In the genomic region with DNA sequence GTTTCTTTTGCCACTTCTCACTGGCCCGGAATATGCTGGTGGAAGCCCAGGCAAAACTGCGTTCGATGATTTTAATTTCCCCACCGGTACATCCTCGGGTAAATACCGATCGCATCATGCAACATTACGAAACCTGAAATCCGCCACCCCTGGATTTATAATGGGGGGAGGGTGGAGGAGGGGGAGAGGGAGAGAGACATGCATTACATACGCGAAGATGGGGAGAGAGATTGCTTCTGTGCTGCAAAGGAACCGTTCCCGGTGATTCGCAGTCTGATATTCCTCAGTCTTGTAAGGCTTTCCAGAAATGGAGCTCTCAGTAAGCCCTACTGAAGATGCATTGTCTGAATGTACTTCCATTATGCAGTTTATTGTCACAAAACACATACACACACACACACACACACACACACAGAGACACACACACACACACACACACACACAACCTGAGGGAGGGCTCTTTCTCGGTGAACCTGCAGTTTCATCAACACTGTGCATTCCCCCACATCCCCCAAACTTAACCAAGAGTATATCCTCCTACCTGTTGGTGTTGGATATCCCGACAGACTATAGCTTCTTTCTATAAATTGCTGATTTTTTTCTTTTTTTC, we compare ENCODE assay signal across 1 cellular context.
A peak's percentile ranks its signal among the peaks of the same experiment; 100 is the strongest.
TF ChIP-seq lines count a peak whose summit lies in the region.

No MANE protein-coding gene starts in this region.

TF ChIP-seq in K562, 482 proteins besides CTCF, POLR2A, EP300 and RAD21 (continued from another document and continues in another):
- TF ChIP-seq ZBTB26 (CRISPR knock-in tag; IDR thresholded peaks at IDR 0.05) = peak; percentile 88; the same call in 1 of the 2 replicates
- TF ChIP-seq ZNF384 (IDR thresholded peaks at IDR 0.05; ENCODE audit: low read depth, low read length) = peak; percentile 94
- 0 out of 2 replicates have a peak, but pooled peaks have one; percentile 29 for TF ChIP-seq MTA2 (IDR thresholded peaks at IDR 0.05; ENCODE audit: low read depth)
- TF ChIP-seq RBFOX2 (IDR thresholded peaks at IDR 0.05; ENCODE audit: low read depth, low read length) = no peak
- TF ChIP-seq TBL1XR1 (IDR thresholded peaks at IDR 0.05; ENCODE audit: low read length in 2 of 2) = no peak
- no peak for TF ChIP-seq HNRNPK (IDR thresholded peaks at IDR 0.05; ENCODE audit: low read depth, low read length, poor library complexity, severe bottlenecking)
- TF ChIP-seq MLLT1 (IDR thresholded peaks at IDR 0.05) = peak; percentile 42 to 76; a peak in 2 of 4 replicates
- no peak for TF ChIP-seq ZNF217 (CRISPR knock-in tag; IDR thresholded peaks at IDR 0.05)
- TF ChIP-seq, protein P1, sequence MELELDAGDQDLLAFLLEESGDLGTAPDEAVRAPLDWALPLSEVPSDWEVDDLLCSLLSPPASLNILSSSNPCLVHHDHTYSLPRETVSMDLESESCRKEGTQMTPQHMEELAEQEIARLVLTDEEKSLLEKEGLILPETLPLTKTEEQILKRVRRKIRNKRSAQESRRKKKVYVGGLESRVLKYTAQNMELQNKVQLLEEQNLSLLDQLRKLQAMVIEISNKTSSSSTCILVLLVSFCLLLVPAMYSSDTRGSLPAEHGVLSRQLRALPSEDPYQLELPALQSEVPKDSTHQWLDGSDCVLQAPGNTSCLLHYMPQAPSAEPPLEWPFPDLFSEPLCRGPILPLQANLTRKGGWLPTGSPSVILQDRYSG (tag; conservative IDR thresholded peaks at IDR 0.05; ENCODE audit: low read depth) = no peak
- peak; percentile 39; the same call in 1 of the 2 replicates for TF ChIP-seq ZNF316 (IDR thresholded peaks at IDR 0.05)
- peak in 1 of 2 experiments; percentile 58; a peak in 1 of 4 replicates for TF ChIP-seq CSDE1 (IDR thresholded peaks at IDR 0.05)
- TF ChIP-seq ZNF707 (CRISPR knock-in tag; conservative IDR thresholded peaks at IDR 0.05) = no peak
- TF ChIP-seq, protein P2, sequence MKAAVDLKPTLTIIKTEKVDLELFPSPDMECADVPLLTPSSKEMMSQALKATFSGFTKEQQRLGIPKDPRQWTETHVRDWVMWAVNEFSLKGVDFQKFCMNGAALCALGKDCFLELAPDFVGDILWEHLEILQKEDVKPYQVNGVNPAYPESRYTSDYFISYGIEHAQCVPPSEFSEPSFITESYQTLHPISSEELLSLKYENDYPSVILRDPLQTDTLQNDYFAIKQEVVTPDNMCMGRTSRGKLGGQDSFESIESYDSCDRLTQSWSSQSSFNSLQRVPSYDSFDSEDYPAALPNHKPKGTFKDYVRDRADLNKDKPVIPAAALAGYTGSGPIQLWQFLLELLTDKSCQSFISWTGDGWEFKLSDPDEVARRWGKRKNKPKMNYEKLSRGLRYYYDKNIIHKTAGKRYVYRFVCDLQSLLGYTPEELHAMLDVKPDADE (conservative IDR thresholded peaks at IDR 0.05; ENCODE audit: control insufficient read depth, low read depth, low read length) = no peak
- TF ChIP-seq RBM34 (IDR thresholded peaks at IDR 0.05; ENCODE audit: borderline replicate concordance, insufficient read depth, low read length) = no peak
- TF ChIP-seq, protein P3, sequence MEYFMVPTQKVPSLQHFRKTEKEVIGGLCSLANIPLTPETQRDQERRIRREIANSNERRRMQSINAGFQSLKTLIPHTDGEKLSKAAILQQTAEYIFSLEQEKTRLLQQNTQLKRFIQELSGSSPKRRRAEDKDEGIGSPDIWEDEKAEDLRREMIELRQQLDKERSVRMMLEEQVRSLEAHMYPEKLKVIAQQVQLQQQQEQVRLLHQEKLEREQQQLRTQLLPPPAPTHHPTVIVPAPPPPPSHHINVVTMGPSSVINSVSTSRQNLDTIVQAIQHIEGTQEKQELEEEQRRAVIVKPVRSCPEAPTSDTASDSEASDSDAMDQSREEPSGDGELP (CRISPR knock-in tag; IDR thresholded peaks at IDR 0.05; ENCODE audit: borderline replicate concordance) = no peak
- TF ChIP-seq ZNF318 (IDR thresholded peaks at IDR 0.05; ENCODE audit: borderline replicate concordance in 1 of 2, low read depth in 1 of 2) = 0 out of 4 replicates have a peak, but pooled peaks of 1 of the 2 experiments have one; percentile 19
- no peak for TF ChIP-seq IRF2 (CRISPR knock-in tag; IDR thresholded peaks at IDR 0.05)
- TF ChIP-seq SNRNP70 (optimal IDR thresholded peaks at IDR 0.05; ENCODE audit: low read depth, low read length) = no peak
- 0 out of 2 replicates have a peak, but pooled peaks have one; percentile 42 for TF ChIP-seq BRD4 (IDR thresholded peaks at IDR 0.05)
- no peak for TF ChIP-seq HMG20B (CRISPR knock-in tag; IDR thresholded peaks at IDR 0.05)
- TF ChIP-seq ZBTB49 (CRISPR knock-in tag; IDR thresholded peaks at IDR 0.05; ENCODE audit: borderline replicate concordance) = no peak
- TF ChIP-seq FOXJ2 (tag; IDR thresholded peaks at IDR 0.05) = no peak
- peak in 1 of 2 experiments; percentile 34; a peak in 1 of 4 replicates for TF ChIP-seq ARNT (IDR thresholded peaks at IDR 0.05)
- TF ChIP-seq LEF1 (IDR thresholded peaks at IDR 0.05) = peak; percentile 24; the same call in 1 of the 2 replicates
- no peak for TF ChIP-seq ATF4 (CRISPR knock-in tag; IDR thresholded peaks at IDR 0.05)
- TF ChIP-seq, protein P4, sequence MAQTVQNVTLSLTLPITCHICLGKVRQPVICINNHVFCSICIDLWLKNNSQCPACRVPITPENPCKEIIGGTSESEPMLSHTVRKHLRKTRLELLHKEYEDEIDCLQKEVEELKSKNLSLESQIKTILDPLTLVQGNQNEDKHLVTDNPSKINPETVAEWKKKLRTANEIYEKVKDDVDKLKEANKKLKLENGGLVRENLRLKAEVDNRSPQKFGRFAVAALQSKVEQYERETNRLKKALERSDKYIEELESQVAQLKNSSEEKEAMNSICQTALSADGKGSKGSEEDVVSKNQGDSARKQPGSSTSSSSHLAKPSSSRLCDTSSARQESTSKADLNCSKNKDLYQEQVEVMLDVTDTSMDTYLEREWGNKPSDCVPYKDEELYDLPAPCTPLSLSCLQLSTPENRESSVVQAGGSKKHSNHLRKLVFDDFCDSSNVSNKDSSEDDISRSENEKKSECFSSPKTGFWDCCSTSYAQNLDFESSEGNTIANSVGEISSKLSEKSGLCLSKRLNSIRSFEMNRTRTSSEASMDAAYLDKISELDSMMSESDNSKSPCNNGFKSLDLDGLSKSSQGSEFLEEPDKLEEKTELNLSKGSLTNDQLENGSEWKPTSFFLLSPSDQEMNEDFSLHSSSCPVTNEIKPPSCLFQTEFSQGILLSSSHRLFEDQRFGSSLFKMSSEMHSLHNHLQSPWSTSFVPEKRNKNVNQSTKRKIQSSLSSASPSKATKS (CRISPR knock-in tag; IDR thresholded peaks at IDR 0.05) = no peak
